ENCODE assay signal across 14 cellular contexts in the genomic region with DNA sequence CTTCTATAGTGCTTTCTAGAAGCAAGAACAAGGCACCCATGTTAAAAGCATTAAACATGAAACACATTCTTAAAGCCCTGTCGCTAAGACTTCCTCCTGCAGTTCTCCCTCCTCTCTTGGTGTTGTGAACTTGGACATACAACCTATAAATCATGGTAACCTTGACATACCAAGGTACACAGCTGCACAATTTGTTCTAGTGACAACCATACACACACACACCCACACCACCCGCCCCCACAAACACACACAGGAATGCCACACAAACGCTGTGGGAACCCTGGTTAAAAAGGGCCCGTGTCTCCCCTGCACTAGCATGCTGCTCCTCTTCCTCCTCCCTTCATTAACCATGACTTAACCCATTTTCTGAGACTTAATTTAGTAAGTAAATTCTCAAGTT.
DNase-seq lines count a peak whose midpoint lies in the region; ATAC-seq and TF ChIP-seq lines count a peak whose summit lies in the region.
"Had no signal": no experiment of that assay in that cellular context is flagged by ENCODE, and none has a peak within 500 bp of the region (broad histone marks: within the 10 kb centered on the region; RNA-seq: fewer than 3 reads in every experiment).

No MANE protein-coding gene starts in this region.

- peak overlapping the region in 1 of 4 donors; percentile 38 for H3K4me3 Mint-ChIP-seq in CD4-positive, CD25-positive, alpha-beta regulatory T cell
- H3K4me3 Mint-ChIP-seq in IgD-negative memory B cell: peak overlapping the region in 1 of 4 donors; percentile 40
- peak overlapping the region in 1 of 2 donors; percentile 27 for H3K4me3 Mint-ChIP-seq in effector memory CD8-positive, alpha-beta T cell
- H3K4me3 Mint-ChIP-seq in natural killer cell: peak overlapping the region; percentile 67

- no peak for DNase-seq in CD4-positive, CD25-positive, alpha-beta regulatory T cell
- no peak for DNase-seq in effector memory CD8-positive, alpha-beta T cell
- DNase-seq in natural killer cell (no peak), NCI-H2227 treated with DMSO at 0.1 percent for 48 hours (lab: John Stamatoyannopoulos, UW) (no peak), erythroblast (lab: John Stamatoyannopoulos, UW) (no peak), stomach (no peak)
- no peak for DNase-seq in stimulated activated CD4-positive, alpha-beta T cell treated with anti-CD3 and anti-CD28 coated beads, Interleukin-4, amount 100 ng/mL, for 4 hours
- DNase-seq: DMS79, HCEC 1CT, NCI-H1436, NCI-H2081, NCI-H345, NCI-H526 treated with DMSO at 0.1 percent for 48 hours had no signal

- no peaks in the 10 kb centered on the region for H3K27me3 ChIP-seq in CD4-positive, CD25-positive, alpha-beta regulatory T cell (ENCODE audit: control insufficient read depth, insufficient read depth, low read length)
- no peaks in the 10 kb centered on the region for H3K27me3 ChIP-seq in stomach

- H3K36me3 Mint-ChIP-seq in CD4-positive, CD25-positive, alpha-beta regulatory T cell: peaks cover 8% of the 10 kb centered on the region
- H3K36me3 Mint-ChIP-seq in IgD-negative memory B cell (peaks cover 9% of the 10 kb centered on the region), natural killer cell (peaks cover 8% of the 10 kb centered on the region)
- H3K36me3 Mint-ChIP-seq in effector memory CD8-positive, alpha-beta T cell (ENCODE audit: insufficient read depth): peaks cover 6% of the 10 kb centered on the region

- no peaks in the 10 kb centered on the region for H3K9me3 Mint-ChIP-seq in CD4-positive, CD25-positive, alpha-beta regulatory T cell
- no peaks in the 10 kb centered on the region for H3K9me3 Mint-ChIP-seq in IgD-negative memory B cell
- no peaks in the 10 kb centered on the region for H3K9me3 Mint-ChIP-seq in effector memory CD8-positive, alpha-beta T cell
- no peaks in the 10 kb centered on the region for H3K9me3 Mint-ChIP-seq in natural killer cell

- no peak overlapping the region for H3K27ac ChIP-seq in CD4-positive, CD25-positive, alpha-beta regulatory T cell (ENCODE audit: insufficient read depth, low read length, poor library complexity, severe bottlenecking)
- no peak overlapping the region for H3K27ac ChIP-seq in stomach

- TF ChIP-seq EP300 in stomach (IDR thresholded peaks at IDR 0.05): no peak

- no peaks in the 10 kb centered on the region for H3K9me3 ChIP-seq in CD4-positive, CD25-positive, alpha-beta regulatory T cell (ENCODE audit: control insufficient read depth in 2 of 2, low read length in 2 of 2)
- H3K9me3 ChIP-seq in stomach: no peaks in the 10 kb centered on the region

- TF ChIP-seq POLR2A in erythroblast (IDR thresholded peaks at IDR 0.05; ENCODE audit: low read length) (no peak), stomach (IDR thresholded peaks at IDR 0.05) (no peak)

- peaks cover 8% of the 10 kb centered on the region for H3K36me3 ChIP-seq in CD4-positive, CD25-positive, alpha-beta regulatory T cell (ENCODE audit: control insufficient read depth, insufficient read depth, low read length)
- peaks cover 0 to 12% (median 9%) of the 10 kb centered on the region in 4 donors for H3K36me3 ChIP-seq in stomach

- 73 to 81% (median 77%) methylated on average over 4 of the region's 4 CpGs for WGBS in stomach, 5 donors

- TF ChIP-seq CTCF in natural killer cell (IDR thresholded peaks at IDR 0.05): no peak
- TF ChIP-seq CTCF in stomach (IDR thresholded peaks at IDR 0.05): no peak

- H3K4me1 ChIP-seq in CD4-positive, CD25-positive, alpha-beta regulatory T cell (ENCODE audit: control insufficient read depth, insufficient read depth, low read length, poor library complexity, severe bottlenecking): peaks cover 18% of the 10 kb centered on the region
- peaks cover 0 to 59% (median 31%) of the 10 kb centered on the region in 4 donors for H3K4me1 ChIP-seq in stomach

- no peak overlapping the region for H3K4me3 ChIP-seq in CD4-positive, CD25-positive, alpha-beta regulatory T cell (ENCODE audit: low read depth, low read length)
- H3K4me3 ChIP-seq in stomach: no peak overlapping the region

- intact Hi-C loops in natural killer cell (cut with micrococcal nuclease): loop anchor here (10.0 kb wide), 1 partner anchor 306 kb away; no protein-coding TSS in a partner anchor
- intact Hi-C loops in stomach (cut with DNase I; ENCODE audit: low total_unique reads): no loop called here

- no peaks in the 10 kb centered on the region for H3K27me3 Mint-ChIP-seq in CD4-positive, CD25-positive, alpha-beta regulatory T cell
- H3K27me3 Mint-ChIP-seq in IgD-negative memory B cell (no peaks in the 10 kb centered on the region), natural killer cell (ENCODE audit: low read depth in 2 of 2) (no peaks in the 10 kb centered on the region)
- H3K27me3 Mint-ChIP-seq in effector memory CD8-positive, alpha-beta T cell: no peaks in the 10 kb centered on the region

- H3K4me1 Mint-ChIP-seq in CD4-positive, CD25-positive, alpha-beta regulatory T cell: peaks cover 26 to 52% (median 34%) of the 10 kb centered on the region in 4 donors
- peaks cover 30 to 49% (median 31%) of the 10 kb centered on the region in 3 donors for H3K4me1 Mint-ChIP-seq in IgD-negative memory B cell
- H3K4me1 Mint-ChIP-seq in effector memory CD8-positive, alpha-beta T cell (ENCODE audit: low read depth in 2 of 2): peaks cover 28 to 34% of the 10 kb centered on the region in 2 donors
- H3K4me1 Mint-ChIP-seq in natural killer cell: peaks cover 66 to 70% of the 10 kb centered on the region in 2 donors

- ATAC-seq in CD4-positive, CD25-positive, alpha-beta regulatory T cell (ENCODE audit: low read depth in 2 of 2): no peak
- ATAC-seq in effector memory CD8-positive, alpha-beta T cell (replicated peaks): no peak
- ATAC-seq in natural killer cell: no peak

- H3K27ac Mint-ChIP-seq in CD4-positive, CD25-positive, alpha-beta regulatory T cell: peak overlapping the region in 2 of 3 donors; percentile 6 to 44
- H3K27ac Mint-ChIP-seq in IgD-negative memory B cell: peak overlapping the region in 2 of 3 donors; percentile 20 to 69
- peak overlapping the region; percentile 67 to 77 for H3K27ac Mint-ChIP-seq in effector memory CD8-positive, alpha-beta T cell
- H3K27ac Mint-ChIP-seq in natural killer cell: peak overlapping the region; percentile 95

Comparison
In these comparisons a context has a peak if more than half of its experiments do, and no peak if none do; other contexts are left out.
1. H3K27ac Mint-ChIP-seq: peak in every context shown above with its lines; median percentile 95 in natural killer cell; 72 in effector memory CD8-positive, alpha-beta T cell; 44 in IgD-negative memory B cell; 25 in CD4-positive, CD25-positive, alpha-beta regulatory T cell.